In the genomic region with DNA sequence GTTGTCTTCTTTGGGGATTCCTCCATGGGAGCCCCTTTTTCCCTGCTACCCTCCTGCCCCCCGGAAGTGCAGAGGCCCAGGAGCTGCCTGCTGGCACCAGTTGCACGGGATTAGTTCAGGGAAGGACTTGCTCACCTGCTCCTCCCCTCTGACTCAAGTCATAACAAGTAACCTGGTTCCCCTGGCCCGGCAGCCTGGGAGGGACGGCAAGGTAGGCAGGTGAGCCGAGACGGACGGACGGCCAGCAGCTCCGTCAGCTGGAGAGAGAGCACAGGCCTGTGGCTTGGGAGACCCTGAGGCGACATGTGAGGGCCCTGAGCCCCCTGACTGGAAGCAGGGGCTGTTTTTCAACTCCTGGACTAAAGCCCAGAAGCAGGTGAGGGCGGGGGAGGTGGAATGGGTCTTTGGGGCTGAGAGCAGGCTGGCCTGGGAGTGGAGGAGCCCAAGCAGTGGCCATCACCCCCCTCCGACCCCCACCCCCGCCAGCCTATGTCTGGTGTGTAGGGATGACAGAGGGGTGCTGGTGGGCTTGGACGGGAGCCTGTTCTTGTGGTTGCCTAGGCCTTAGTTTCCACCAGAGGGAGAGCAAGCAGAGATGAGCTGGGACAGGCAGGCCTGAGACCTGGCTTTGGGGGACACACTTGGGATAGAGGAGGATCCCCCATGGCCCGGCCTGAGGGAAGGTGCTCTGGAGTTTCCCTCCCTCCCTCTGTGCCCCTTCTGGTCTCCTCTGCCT, we compare ENCODE assay signal across 12 cellular contexts. TPM values are rescaled to one million over a fixed set of nuclear protein-coding genes. Genes with fewer than 3 reads are reported as not detected.
DNase-seq lines count a peak whose midpoint lies in the region; ATAC-seq, FAIRE-seq and TF ChIP-seq lines count a peak whose summit lies in the region.
"Had no signal": no experiment of that assay in that cellular context is flagged by ENCODE, and none has a peak within 500 bp of the region (broad histone marks: within the 10 kb centered on the region; RNA-seq: fewer than 3 reads in every experiment).

A gene with protein sequence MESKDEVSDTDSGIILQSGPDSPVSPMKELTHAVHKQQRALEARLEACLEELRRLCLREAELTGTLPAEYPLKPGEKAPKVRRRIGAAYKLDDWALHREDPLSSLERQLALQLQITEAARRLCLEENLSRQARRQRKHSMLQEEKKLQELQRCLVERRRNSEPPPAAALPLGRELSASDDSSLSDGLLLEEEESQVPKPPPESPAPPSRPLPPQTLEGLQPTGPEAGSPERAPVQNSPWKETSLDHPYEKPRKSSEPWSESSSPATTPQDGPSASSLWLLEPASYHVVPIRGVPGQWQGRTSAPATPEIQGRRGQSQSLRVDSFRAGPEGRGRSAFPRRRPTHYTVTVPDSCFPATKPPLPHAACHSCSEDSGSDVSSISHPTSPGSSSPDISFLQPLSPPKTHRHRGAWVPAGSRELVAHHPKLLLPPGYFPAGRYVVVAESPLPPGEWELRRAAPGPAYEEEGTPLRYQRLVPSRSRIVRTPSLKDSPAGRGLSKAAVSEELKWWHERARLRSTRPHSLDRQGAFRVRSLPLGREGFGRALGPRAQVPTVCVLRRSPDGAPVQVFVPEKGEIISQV (plus strand): TSS at position 189 of the 736 bp plus-strand sequence. CDS start 3,501 bp downstream, outside the sequence.

- H3K27me3 Mint-ChIP-seq in brain (peaks cover 15% of the 10 kb centered on the region), natural killer cell (ENCODE audit: low read depth in 2 of 2) (peaks cover 8 to 21% of the 10 kb centered on the region in 2 donors)
- peaks cover 9 to 76% (median 17%) of the 10 kb centered on the region in 5 donors for H3K27me3 Mint-ChIP-seq in naive thymus-derived CD4-positive, alpha-beta T cell

- H3K4me1 ChIP-seq in lower lobe of right lung (peaks cover 15% of the 10 kb centered on the region), upper lobe of left lung (peaks cover 13 to 28% (median 20%) of the 10 kb centered on the region in 4 donors)
- peaks cover 5 to 10% of the 10 kb centered on the region in 2 donors for H3K4me1 ChIP-seq in naive thymus-derived CD4-positive, alpha-beta T cell (ENCODE audit: control insufficient read depth in 2 of 2, insufficient read depth in 2 of 2, low read length in 2 of 2)

- peak in 1 of 2 experiments; percentile 13 for TF ChIP-seq CTCF in brain (conservative IDR thresholded peaks at IDR 0.05)
- TF ChIP-seq CTCF in lower lobe of right lung (IDR thresholded peaks at IDR 0.05) = no peak
- no peak for TF ChIP-seq CTCF in upper lobe of left lung (IDR thresholded peaks at IDR 0.05)
- TF ChIP-seq CTCF in natural killer cell (IDR thresholded peaks at IDR 0.05) = no peak

- ATAC-seq in lower lobe of right lung (peak; percentile 57 to 70), upper lobe of left lung (ENCODE audit: low FRiP score in 2 of 2) (peak in 1 of 2 donors; percentile 66), natural killer cell (no peak)
- ATAC-seq in naive thymus-derived CD4-positive, alpha-beta T cell = no peak
- ATAC-seq: gastrocnemius medialis had no signal

- TF ChIP-seq POLR2A in upper lobe of left lung (IDR thresholded peaks at IDR 0.05) = peak in 3 of 4 donors; percentile 20 to 69 (median 40)
- no peak for TF ChIP-seq POLR2A in H54 (IDR thresholded peaks at IDR 0.05; ENCODE audit: low read depth, low read length)

- POLR2A ChIA-PET in naive thymus-derived CD4-positive, alpha-beta T cell (lab: Charles Lee) = no interaction called here

- H3K27ac Mint-ChIP-seq in brain (peak within 1 kb of the TSS in 2 of 5 experiments; percentile 59 to 88), natural killer cell (no peak within 1 kb of the TSS)
- H3K27ac Mint-ChIP-seq in naive thymus-derived CD4-positive, alpha-beta T cell = no peak within 1 kb of the TSS

- H3K36me3 ChIP-seq in lower lobe of right lung (no peaks in the 10 kb centered on the region), upper lobe of left lung (no peaks in the 10 kb centered on the region)
- H3K36me3 ChIP-seq in naive thymus-derived CD4-positive, alpha-beta T cell (ENCODE audit: control insufficient read depth in 2 of 3, insufficient read depth in 3 of 3, low read length in 3 of 3) = no peaks in the 10 kb centered on the region
- H3K36me3 ChIP-seq: gastrocnemius medialis, neutrophil had no signal

- TF ChIP-seq EP300 in upper lobe of left lung (IDR thresholded peaks at IDR 0.05) = no peak

- no peak for FAIRE-seq in H54 (lab: Jason Lieb, UNC)
- FAIRE-seq: HTR-8/SVneo had no signal

- intact Hi-C loops in lower lobe of right lung (cut with DNase I) (no loop called here), natural killer cell (cut with micrococcal nuclease) (no loop called here)
- intact Hi-C loops in naive thymus-derived CD4-positive, alpha-beta T cell (cut with micrococcal nuclease) = loop anchor here in 1 of 2 donors (5.0 kb wide), 1 partner anchor 147 kb away; no protein-coding TSS in a partner anchor

- H3K4me3 ChIP-seq in lower lobe of right lung (peak within 1 kb of the TSS; percentile 44), upper lobe of left lung (peak within 1 kb of the TSS in 3 of 4 donors; percentile 30 to 44 (median 40))
- H3K4me3 ChIP-seq in naive thymus-derived CD4-positive, alpha-beta T cell (ENCODE audit: low read length) = no peak within 1 kb of the TSS
- H3K4me3 ChIP-seq: gastrocnemius medialis had no signal

- H3K9me3 ChIP-seq in lower lobe of right lung = no peaks in the 10 kb centered on the region
- H3K9me3 ChIP-seq in upper lobe of left lung = no peaks in the 10 kb centered on the region
- no peaks in the 10 kb centered on the region for H3K9me3 ChIP-seq in naive thymus-derived CD4-positive, alpha-beta T cell (ENCODE audit: control insufficient read depth in 2 of 3, low read length in 3 of 3)
- H3K9me3 ChIP-seq: gastrocnemius medialis, neutrophil had no signal

- H3K36me3 Mint-ChIP-seq in brain = no peaks in the 10 kb centered on the region
- H3K36me3 Mint-ChIP-seq in natural killer cell = no peaks in the 10 kb centered on the region
- H3K36me3 Mint-ChIP-seq in naive thymus-derived CD4-positive, alpha-beta T cell = no peaks in the 10 kb centered on the region

- H3K4me3 Mint-ChIP-seq in brain (peak within 1 kb of the TSS in 3 of 5 experiments; percentile 37 to 97 (median 93)), natural killer cell (no peak within 1 kb of the TSS)
- no peak within 1 kb of the TSS for H3K4me3 Mint-ChIP-seq in naive thymus-derived CD4-positive, alpha-beta T cell

- H3K27me3 ChIP-seq in lower lobe of right lung (ENCODE audit: low read depth) (peaks cover 15% of the 10 kb centered on the region), upper lobe of left lung (peaks cover 0 to 3% (median 0%) of the 10 kb centered on the region in 4 donors)
- peaks cover 0 to 5% of the 10 kb centered on the region in 2 donors for H3K27me3 ChIP-seq in naive thymus-derived CD4-positive, alpha-beta T cell (ENCODE audit: control insufficient read depth in 2 of 2, insufficient read depth in 2 of 2, low read length in 2 of 2)
- H3K27me3 ChIP-seq: neutrophil had no signal

- 66 to 85% methylated on average over 8 to 15 of the region's 15 CpGs for WGBS in upper lobe of left lung, 2 donors

- CTCF ChIA-PET in naive thymus-derived CD4-positive, alpha-beta T cell (lab: Charles Lee) = no interaction called here

- H3K4me1 Mint-ChIP-seq in brain (peaks cover 41% of the 10 kb centered on the region), natural killer cell (peaks cover 10 to 26% of the 10 kb centered on the region in 2 donors)
- H3K4me1 Mint-ChIP-seq in naive thymus-derived CD4-positive, alpha-beta T cell = peaks cover 7 to 23% (median 19%) of the 10 kb centered on the region in 7 donors

- peaks cover 0 to 3% (median 0%) of the 10 kb centered on the region in 5 experiments for H3K9me3 Mint-ChIP-seq in brain
- H3K9me3 Mint-ChIP-seq in natural killer cell = no peaks in the 10 kb centered on the region
- no peaks in the 10 kb centered on the region for H3K9me3 Mint-ChIP-seq in naive thymus-derived CD4-positive, alpha-beta T cell

- DNase-seq in HT-29 (ENCODE audit: low spot score) (peak; percentile 85), lower lobe of right lung (peak; percentile 63), upper lobe of left lung (peak; percentile 55 to 81), natural killer cell (no peak), H54 (ENCODE audit: insufficient read length, low spot score) (no peak)
- DNase-seq in naive thymus-derived CD4-positive, alpha-beta T cell = no peak
- DNase-seq: gastrocnemius medialis, NCI-H446 treated with DMSO at 0.1 percent for 48 hours, T-helper 1 cell had no signal

- peak within 1 kb of the TSS; percentile 68 for H3K27ac ChIP-seq in lower lobe of right lung
- H3K27ac ChIP-seq in upper lobe of left lung = peak within 1 kb of the TSS; percentile 32 to 75 (median 60)
- no peak within 1 kb of the TSS for H3K27ac ChIP-seq in naive thymus-derived CD4-positive, alpha-beta T cell (ENCODE audit: low read depth, low read length)
- H3K27ac ChIP-seq: gastrocnemius medialis, neutrophil had no signal

RNA-seq across cellular contexts. Expression of the gene that starts here (rescaled TPM):
- total RNA-seq in HT-29 (2014; rRNA removed; shearing (Covaris generic)) = 108 and 119 TPM in 2 replicates
- polyA plus RNA-seq in brain (ENCODE audit: insufficient read depth, low read depth, low replicate concordance) = 0.58 TPM
- 7.8 TPM for total RNA-seq in lower lobe of right lung
- total RNA-seq in upper lobe of left lung = 10 to 100 TPM in 5 of 6 donors, 1 to 10 TPM in 1; 8.9 to 21.0 (median 16.3) TPM
- under 1 TPM in 2 of 3 donors, not detected in 1; 0.13 to 0.18 TPM for total RNA-seq in natural killer cell
- total RNA-seq in naive thymus-derived CD4-positive, alpha-beta T cell = under 1 TPM in 1 of 5 experiments, not detected in 4; 0.51 TPM
- polyA plus RNA-seq in naive thymus-derived CD4-positive, alpha-beta T cell = not detected

Comparison
In these comparisons a context has a peak if more than half of its experiments do, and no peak if none do; other contexts are left out.
1. DNase-seq: peak in HT-29 (single experiment), lower lobe of right lung (single experiment) and upper lobe of left lung (2 of 2); none in natural killer cell (single experiment), H54 (single experiment) and naive thymus-derived CD4-positive, alpha-beta T cell (0 of 9).
2. H3K4me3 Mint-ChIP-seq: peak in brain (3 of 5); none in natural killer cell (single experiment) and naive thymus-derived CD4-positive, alpha-beta T cell (0 of 10).
3. ATAC-seq: peak in lower lobe of right lung (2 of 2); none in natural killer cell (0 of 3) and naive thymus-derived CD4-positive, alpha-beta T cell (single experiment).